1 cellular context compared by ENCODE assay signal in the genomic region with DNA sequence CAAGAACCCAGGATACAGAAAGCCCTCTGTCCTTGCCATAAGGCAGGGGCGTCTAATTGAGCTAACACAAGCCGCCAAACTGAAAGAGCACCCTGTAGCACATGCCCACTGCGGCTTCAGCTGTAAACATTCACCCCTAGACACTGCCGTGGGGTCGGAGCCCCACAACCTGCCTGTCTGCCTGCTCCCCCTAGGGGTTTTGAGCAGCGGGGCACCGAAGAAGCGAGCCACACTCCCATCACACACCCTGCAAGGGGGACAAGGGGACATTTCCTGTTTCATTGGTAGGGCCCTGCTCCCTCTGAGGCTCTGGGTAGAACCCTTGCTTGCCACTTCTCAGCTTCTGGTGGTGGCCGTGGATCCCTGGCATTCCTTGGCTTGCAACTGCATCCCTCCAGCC.
TF ChIP-seq lines count a peak whose summit lies in the region.

No MANE protein-coding gene starts in this region.

TF ChIP-seq in K562, 482 proteins besides CTCF, POLR2A, EP300 and RAD21 (continued from another document):
- TF ChIP-seq, protein P1, sequence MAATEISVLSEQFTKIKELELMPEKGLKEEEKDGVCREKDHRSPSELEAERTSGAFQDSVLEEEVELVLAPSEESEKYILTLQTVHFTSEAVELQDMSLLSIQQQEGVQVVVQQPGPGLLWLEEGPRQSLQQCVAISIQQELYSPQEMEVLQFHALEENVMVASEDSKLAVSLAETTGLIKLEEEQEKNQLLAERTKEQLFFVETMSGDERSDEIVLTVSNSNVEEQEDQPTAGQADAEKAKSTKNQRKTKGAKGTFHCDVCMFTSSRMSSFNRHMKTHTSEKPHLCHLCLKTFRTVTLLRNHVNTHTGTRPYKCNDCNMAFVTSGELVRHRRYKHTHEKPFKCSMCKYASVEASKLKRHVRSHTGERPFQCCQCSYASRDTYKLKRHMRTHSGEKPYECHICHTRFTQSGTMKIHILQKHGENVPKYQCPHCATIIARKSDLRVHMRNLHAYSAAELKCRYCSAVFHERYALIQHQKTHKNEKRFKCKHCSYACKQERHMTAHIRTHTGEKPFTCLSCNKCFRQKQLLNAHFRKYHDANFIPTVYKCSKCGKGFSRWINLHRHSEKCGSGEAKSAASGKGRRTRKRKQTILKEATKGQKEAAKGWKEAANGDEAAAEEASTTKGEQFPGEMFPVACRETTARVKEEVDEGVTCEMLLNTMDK (IDR thresholded peaks at IDR 0.05; ENCODE audit: borderline replicate concordance, insufficient read depth, low read depth, low read length, poor library complexity, severe bottlenecking), result peak; percentile 71
- TF ChIP-seq CCNT2 (IDR thresholded peaks at IDR 0.05; ENCODE audit: borderline replicate concordance, extremely low read depth, insufficient read length, low read depth, low read length) (no peak), TEAD4 (IDR thresholded peaks at IDR 0.05; ENCODE audit: low read length) (no peak), TEAD4 (CRISPR knock-in tag; IDR thresholded peaks at IDR 0.05; ENCODE audit: borderline replicate concordance) (0 out of 2 replicates have a peak, but pooled peaks have one; percentile 20), RBBP5 (IDR thresholded peaks at IDR 0.05; ENCODE audit: borderline replicate concordance, insufficient read depth, low read length, poor library complexity, severe bottlenecking) (peak; percentile 3), L3MBTL2 (IDR thresholded peaks at IDR 0.05) (0 out of 2 replicates have a peak, but pooled peaks have one; percentile 5), NEUROD1 (IDR thresholded peaks at IDR 0.05; ENCODE audit: borderline replicate concordance, low read depth, low read length, partially characterized antibody) (peak; percentile 29), SMAD4 (CRISPR knock-in tag; conservative IDR thresholded peaks at IDR 0.05) (peak; percentile 21), RFX5 (IDR thresholded peaks at IDR 0.05; ENCODE audit: low read depth, low read length) (no peak)
- TF ChIP-seq, protein P2, sequence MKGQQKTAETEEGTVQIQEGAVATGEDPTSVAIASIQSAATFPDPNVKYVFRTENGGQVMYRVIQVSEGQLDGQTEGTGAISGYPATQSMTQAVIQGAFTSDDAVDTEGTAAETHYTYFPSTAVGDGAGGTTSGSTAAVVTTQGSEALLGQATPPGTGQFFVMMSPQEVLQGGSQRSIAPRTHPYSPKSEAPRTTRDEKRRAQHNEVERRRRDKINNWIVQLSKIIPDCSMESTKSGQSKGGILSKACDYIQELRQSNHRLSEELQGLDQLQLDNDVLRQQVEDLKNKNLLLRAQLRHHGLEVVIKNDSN (CRISPR knock-in tag; IDR thresholded peaks at IDR 0.05), result 0 out of 2 replicates have a peak, but pooled peaks have one; percentile 31
- TF ChIP-seq, protein P3, sequence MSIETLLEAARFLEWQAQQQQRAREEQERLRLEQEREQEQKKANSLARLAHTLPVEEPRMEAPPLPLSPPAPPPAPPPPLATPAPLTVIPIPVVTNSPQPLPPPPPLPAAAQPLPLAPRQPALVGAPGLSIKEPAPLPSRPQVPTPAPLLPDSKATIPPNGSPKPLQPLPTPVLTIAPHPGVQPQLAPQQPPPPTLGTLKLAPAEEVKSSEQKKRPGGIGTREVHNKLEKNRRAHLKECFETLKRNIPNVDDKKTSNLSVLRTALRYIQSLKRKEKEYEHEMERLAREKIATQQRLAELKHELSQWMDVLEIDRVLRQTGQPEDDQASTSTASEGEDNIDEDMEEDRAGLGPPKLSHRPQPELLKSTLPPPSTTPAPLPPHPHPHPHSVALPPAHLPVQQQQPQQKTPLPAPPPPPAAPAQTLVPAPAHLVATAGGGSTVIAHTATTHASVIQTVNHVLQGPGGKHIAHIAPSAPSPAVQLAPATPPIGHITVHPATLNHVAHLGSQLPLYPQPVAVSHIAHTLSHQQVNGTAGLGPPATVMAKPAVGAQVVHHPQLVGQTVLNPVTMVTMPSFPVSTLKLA (conservative IDR thresholded peaks at IDR 0.05), result 0 out of 4 replicates have a peak, but pooled peaks of 1 of the 2 experiments have one; percentile 6
- TF ChIP-seq, protein P4, sequence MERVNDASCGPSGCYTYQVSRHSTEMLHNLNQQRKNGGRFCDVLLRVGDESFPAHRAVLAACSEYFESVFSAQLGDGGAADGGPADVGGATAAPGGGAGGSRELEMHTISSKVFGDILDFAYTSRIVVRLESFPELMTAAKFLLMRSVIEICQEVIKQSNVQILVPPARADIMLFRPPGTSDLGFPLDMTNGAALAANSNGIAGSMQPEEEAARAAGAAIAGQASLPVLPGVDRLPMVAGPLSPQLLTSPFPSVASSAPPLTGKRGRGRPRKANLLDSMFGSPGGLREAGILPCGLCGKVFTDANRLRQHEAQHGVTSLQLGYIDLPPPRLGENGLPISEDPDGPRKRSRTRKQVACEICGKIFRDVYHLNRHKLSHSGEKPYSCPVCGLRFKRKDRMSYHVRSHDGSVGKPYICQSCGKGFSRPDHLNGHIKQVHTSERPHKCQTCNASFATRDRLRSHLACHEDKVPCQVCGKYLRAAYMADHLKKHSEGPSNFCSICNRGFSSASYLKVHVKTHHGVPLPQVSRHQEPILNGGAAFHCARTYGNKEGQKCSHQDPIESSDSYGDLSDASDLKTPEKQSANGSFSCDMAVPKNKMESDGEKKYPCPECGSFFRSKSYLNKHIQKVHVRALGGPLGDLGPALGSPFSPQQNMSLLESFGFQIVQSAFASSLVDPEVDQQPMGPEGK (CRISPR knock-in tag; IDR thresholded peaks at IDR 0.05; ENCODE audit: borderline replicate concordance), result no peak
- TF ChIP-seq, protein P5, sequence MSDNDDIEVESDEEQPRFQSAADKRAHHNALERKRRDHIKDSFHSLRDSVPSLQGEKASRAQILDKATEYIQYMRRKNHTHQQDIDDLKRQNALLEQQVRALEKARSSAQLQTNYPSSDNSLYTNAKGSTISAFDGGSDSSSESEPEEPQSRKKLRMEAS (CRISPR knock-in tag; IDR thresholded peaks at IDR 0.05), result peak; percentile 42; the same call in 1 of the 2 replicates
TF ChIP-seq in K562: peak in this region for 14.
